8 cellular contexts compared by ENCODE assay signal in genomic region chr11:28195449-28195848, GRCh38.
"Had no signal": no experiment of that assay in that cellular context is flagged by ENCODE, and none has a peak within 500 bp of the region (broad histone marks: within the 10 kb centered on the region; RNA-seq: fewer than 3 reads in every experiment).

No MANE protein-coding gene starts in this region.

- H3K27ac ChIP-seq: GM23248 had no signal

- H3K36me3 ChIP-seq: HAP-1 had no signal

- H3K4me1 ChIP-seq: HAP-1 had no signal

- FAIRE-seq: HTR-8/SVneo had no signal

- ATAC-seq: HCT116 had no signal

- H3K27ac Mint-ChIP-seq: IgD-negative memory B cell had no signal

- H2AFZ ChIP-seq: GM23248 had no signal

- H3K27me3 Mint-ChIP-seq: IgD-negative memory B cell had no signal

- H3K4me1 Mint-ChIP-seq: IgD-negative memory B cell had no signal

- H3K9ac ChIP-seq: GM23248 had no signal

- DNase-seq: GM23248, GOT3, H7, KBM-7 had no signal

- H3K9me3 ChIP-seq: HAP-1 had no signal

- H3K4me3 ChIP-seq: GM23248, HAP-1 had no signal
